ENCODE assay signal across 8 cellular contexts in genomic region chr5:15501057-15501791, GRCh38. TPM values are rescaled to one million over a fixed set of nuclear protein-coding genes. Genes with fewer than 3 reads are reported as not detected.
DNase-seq lines count a peak whose midpoint lies in the region; ATAC-seq and TF ChIP-seq lines count a peak whose summit lies in the region.

No MANE protein-coding gene starts in this region.

- H3K4me3 Mint-ChIP-seq in activated naive CD4-positive, alpha-beta T cell treated with anti-CD3 and anti-CD28 coated beads for 36 hours = no peak overlapping the region
- no peak overlapping the region for H3K4me3 Mint-ChIP-seq in activated T-cell treated with anti-CD3 and anti-CD28 coated beads, Interleukin-2, amount 50 U/mL, for 24 hours

- H3K9me2 ChIP-seq in MM.1S (replicated peaks; ENCODE audit: insufficient read depth, low read length) = no peaks in the 10 kb centered on the region

- intact Hi-C loops in esophagus muscularis mucosa (cut with DNase I) = loop anchor here (5.0 kb wide), 2 partner anchors 79 to 321 kb away; no protein-coding TSS in a partner anchor
- intact Hi-C loops in mucosa of descending colon (cut with DNase I, micrococcal nuclease) = no loop called here
- intact Hi-C loops in activated naive CD4-positive, alpha-beta T cell treated with anti-CD3 and anti-CD28 coated beads for 36 hours (cut with micrococcal nuclease) = no loop called here

- 2% methylated on average over 16 of the region's 16 CpGs for WGBS in esophagus muscularis mucosa

- H3K79me2 ChIP-seq in ACC112 (ENCODE audit: control insufficient read depth, insufficient read depth, low read length, unreplicated experiment) (peaks cover 43% of the 10 kb centered on the region), MM.1S (ENCODE audit: low read length) (peaks cover 52% of the 10 kb centered on the region)

- H3K27me3 ChIP-seq in ACC112 (ENCODE audit: insufficient read depth, low read length) (0 out of 2 replicates have a peak, but pooled peaks cover 1% of the 10 kb centered on the region), MM.1S (replicated peaks; ENCODE audit: insufficient read depth, low read length) (no peaks in the 10 kb centered on the region), esophagus muscularis mucosa (no peaks in the 10 kb centered on the region)

- H3F3A ChIP-seq in MM.1S (ENCODE audit: insufficient read depth, low read length) = peaks cover 19% of the 10 kb centered on the region

- peak overlapping the region; percentile 19 for H2AFZ ChIP-seq in ACC112 (ENCODE audit: low read length, unreplicated experiment)
- peak overlapping the region; percentile 69 for H2AFZ ChIP-seq in MM.1S (ENCODE audit: low read length)

- ATAC-seq in mucosa of descending colon (peak; percentile 47), GM18861 (IDR thresholded peaks at IDR 0.05; ENCODE audit: unreplicated experiment) (no peak)

- H3K27ac Mint-ChIP-seq in activated naive CD4-positive, alpha-beta T cell treated with anti-CD3 and anti-CD28 coated beads for 36 hours = no peak overlapping the region
- H3K27ac Mint-ChIP-seq in activated T-cell treated with anti-CD3 and anti-CD28 coated beads, Interleukin-2, amount 50 U/mL, for 24 hours = no peak overlapping the region

- H3K36me3 ChIP-seq in ACC112 (ENCODE audit: insufficient read depth, low read length) (0 out of 2 replicates have a peak, but pooled peaks cover 3% of the 10 kb centered on the region), MM.1S (replicated peaks; ENCODE audit: insufficient read depth, low read length) (0 out of 2 replicates have a peak, but pooled peaks cover 8% of the 10 kb centered on the region), esophagus muscularis mucosa (no peaks in the 10 kb centered on the region), mucosa of descending colon (ENCODE audit: low read depth) (no peaks in the 10 kb centered on the region)

- H3K9me3 Mint-ChIP-seq in activated naive CD4-positive, alpha-beta T cell treated with anti-CD3 and anti-CD28 coated beads for 36 hours = no peaks in the 10 kb centered on the region
- peaks cover 3% of the 10 kb centered on the region for H3K9me3 Mint-ChIP-seq in activated T-cell treated with anti-CD3 and anti-CD28 coated beads, Interleukin-2, amount 50 U/mL, for 24 hours

- TF ChIP-seq CTCF in MM.1S (IDR thresholded peaks at IDR 0.05; ENCODE audit: low read length) (peak; percentile 30), esophagus muscularis mucosa (IDR thresholded peaks at IDR 0.05) (peak in 2 of 3 experiments; percentile 26 to 31), mucosa of descending colon (IDR thresholded peaks at IDR 0.05) (no peak)

- no peak for TF ChIP-seq POLR2A in esophagus muscularis mucosa (IDR thresholded peaks at IDR 0.05; ENCODE audit: low read depth)

- no peaks in the 10 kb centered on the region for H3K9me3 ChIP-seq in MM.1S (replicated peaks; ENCODE audit: insufficient read depth, low read length)
- H3K9me3 ChIP-seq in esophagus muscularis mucosa = no peaks in the 10 kb centered on the region
- no peaks in the 10 kb centered on the region for H3K9me3 ChIP-seq in mucosa of descending colon

- peaks cover 38% of the 10 kb centered on the region for H3K27me3 Mint-ChIP-seq in activated naive CD4-positive, alpha-beta T cell treated with anti-CD3 and anti-CD28 coated beads for 36 hours (ENCODE audit: low read depth)
- H3K27me3 Mint-ChIP-seq in activated T-cell treated with anti-CD3 and anti-CD28 coated beads, Interleukin-2, amount 50 U/mL, for 24 hours = peaks cover 58% of the 10 kb centered on the region

- CTCF ChIA-PET in activated naive CD4-positive, alpha-beta T cell treated with anti-CD3 and anti-CD28 coated beads for 36 hours (lab: Charles Lee) = no interaction called here

- no peaks in the 10 kb centered on the region for H3K36me3 Mint-ChIP-seq in activated naive CD4-positive, alpha-beta T cell treated with anti-CD3 and anti-CD28 coated beads for 36 hours (ENCODE audit: low read depth)
- H3K36me3 Mint-ChIP-seq in activated T-cell treated with anti-CD3 and anti-CD28 coated beads, Interleukin-2, amount 50 U/mL, for 24 hours (ENCODE audit: low read depth) = no peaks in the 10 kb centered on the region

- H3K27ac ChIP-seq in ACC112 (ENCODE audit: low read depth, low read length) (peak overlapping the region; percentile 55), MM.1S (ENCODE audit: low read length) (peak overlapping the region; percentile 64; the same call in 1 of the 2 replicates), esophagus muscularis mucosa (replicated peaks in 1 of 4) (peak overlapping the region; percentile 86 to 93 (median 90))

- peaks cover 6% of the 10 kb centered on the region for H3K4me1 ChIP-seq in ACC112 (ENCODE audit: control insufficient read depth, insufficient read depth, low read length, unreplicated experiment)
- 0 out of 2 replicates have a peak, but pooled peaks cover 6% of the 10 kb centered on the region for H3K4me1 ChIP-seq in MM.1S (ENCODE audit: low read length)
- peaks cover 24 to 50% (median 41%) of the 10 kb centered on the region in 4 donors for H3K4me1 ChIP-seq in esophagus muscularis mucosa
- H3K4me1 ChIP-seq in mucosa of descending colon (ENCODE audit: low read depth) = no peaks in the 10 kb centered on the region

- H3K4me2 ChIP-seq in MM.1S (ENCODE audit: low read depth, low read length) = peak overlapping the region; percentile 80

- no peak for TF ChIP-seq EP300 in esophagus muscularis mucosa (IDR thresholded peaks at IDR 0.05)

- no peaks in the 10 kb centered on the region for H3K4me1 Mint-ChIP-seq in activated naive CD4-positive, alpha-beta T cell treated with anti-CD3 and anti-CD28 coated beads for 36 hours (ENCODE audit: low read depth)
- H3K4me1 Mint-ChIP-seq in activated T-cell treated with anti-CD3 and anti-CD28 coated beads, Interleukin-2, amount 50 U/mL, for 24 hours (ENCODE audit: low read depth) = peaks cover 3% of the 10 kb centered on the region

- DNase-seq in MM.1S (peak; percentile 90), esophagus muscularis mucosa (ENCODE audit: extremely low spot score) (peak; percentile 91), mucosa of descending colon (peak in 2 of 3 donors; percentile 28 to 48), NCI-H2107 treated with DMSO at 0.1 percent for 48 hours (lab: John Stamatoyannopoulos, UW; ENCODE audit: unreplicated experiment) (no peak)
- no peak for DNase-seq in activated naive CD4-positive, alpha-beta T cell treated with anti-CD3 and anti-CD28 coated beads for 36 hours
- no peak for DNase-seq in activated T-cell treated with anti-CD3 and anti-CD28 coated beads, Interleukin-2, amount 50 U/mL, for 24 hours

- H4K20me1 ChIP-seq in MM.1S (ENCODE audit: insufficient read depth, low read length) = no peaks in the 10 kb centered on the region

- H3K9ac ChIP-seq in MM.1S (ENCODE audit: low read length) = peak overlapping the region; percentile 67

- H3K4me3 ChIP-seq in ACC112 (ENCODE audit: low read depth, low read length) (peak overlapping the region; percentile 80), MM.1S (ENCODE audit: low read length) (peak overlapping the region; percentile 76), esophagus muscularis mucosa (peak overlapping the region; percentile 72 to 93 (median 86)), mucosa of descending colon (no peak overlapping the region)

RNA-seq across cellular contexts. Expression of gene FBXL7, which starts 1.2 kb away (rescaled TPM):
- total RNA-seq in esophagus muscularis mucosa = 10 to 100 TPM; 25.7 to 37.7 (median 27.6) TPM
- total RNA-seq in mucosa of descending colon = 10 to 100 TPM in 1 of 3 donors, 1 to 10 TPM in 2; 1.6 to 21.4 (median 3.4) TPM
- total RNA-seq in activated naive CD4-positive, alpha-beta T cell treated with anti-CD3 and anti-CD28 coated beads for 36 hours = not detected

Comparison
In these comparisons a context has a peak if more than half of its experiments do, and no peak if none do; other contexts are left out.
1. DNase-seq: peak in MM.1S (single experiment), esophagus muscularis mucosa (single experiment) and mucosa of descending colon (2 of 3); none in NCI-H2107 treated with DMSO at 0.1 percent for 48 hours (single experiment), activated naive CD4-positive, alpha-beta T cell treated with anti-CD3 and anti-CD28 coated beads for 36 hours (single experiment) and activated T-cell treated with anti-CD3 and anti-CD28 coated beads, Interleukin-2, amount 50 U/mL, for 24 hours (single experiment).
2. Peak in every context shown above with its lines, with median percentiles within 50 percentile points of each other: H3K27ac ChIP-seq.